Comparison of ENCODE assay signal across 14 cellular contexts in the genomic region with DNA sequence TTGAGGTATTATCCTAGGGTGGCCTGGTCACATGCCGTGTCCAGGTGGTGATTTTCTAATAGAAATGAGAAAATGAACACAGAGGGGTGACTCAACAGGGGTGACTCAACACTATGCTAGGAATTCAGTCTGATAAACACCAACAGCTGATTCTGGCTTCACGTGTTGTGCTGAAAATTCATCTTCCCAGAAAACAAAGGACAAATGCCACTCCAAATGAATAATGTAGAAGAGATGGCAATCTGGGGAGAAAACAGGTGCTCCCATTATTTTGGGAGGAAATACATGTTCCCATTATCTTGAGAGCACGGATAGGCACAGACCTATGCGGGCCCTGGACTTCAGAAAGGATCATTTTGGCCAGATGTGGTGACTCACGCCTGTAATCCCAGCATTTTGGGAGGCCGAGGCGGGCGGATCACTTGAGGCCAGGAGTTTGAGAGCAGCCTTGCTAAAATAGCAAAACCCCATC.
DNase-seq lines count a peak whose midpoint lies in the region; ATAC-seq and TF ChIP-seq lines count a peak whose summit lies in the region.
"Had no signal": no experiment of that assay in that cellular context is flagged by ENCODE, and none has a peak within 500 bp of the region (broad histone marks: within the 10 kb centered on the region; RNA-seq: fewer than 3 reads in every experiment).

No MANE protein-coding gene starts in this region.

- DNase-seq in AG20443 (ENCODE audit: low spot score) (peak; percentile 74), MG63 (peak; percentile 74), cerebellum (ENCODE audit: low spot score) (peak; percentile 18), lung (ENCODE audit: low spot score) (no peak), DMS79 (lab: John Stamatoyannopoulos, UW) (no peak), cortex of kidney (lab: John Stamatoyannopoulos, UW) (no peak)
- no peak for DNase-seq in stimulated activated CD4-positive, alpha-beta T cell treated with anti-CD3 and anti-CD28 coated beads, Interleukin-2, amount 100 ng/mL, for 24 hours
- DNase-seq: endodermal cell, NCI-H1048, right cardiac atrium had no signal

- no peak for TF ChIP-seq CTCF in lung (IDR thresholded peaks at IDR 0.05; ENCODE audit: control extremely low read depth, extremely low read depth)

- no peak overlapping the region for H3K4me3 ChIP-seq in MG63
- H3K4me3 ChIP-seq in lung, result no peak overlapping the region
- H3K4me3 ChIP-seq: BLaER1, GM12878 had no signal

- ATAC-seq in lung (ENCODE audit: insufficient read depth, low FRiP score) (peak; percentile 34), HG03571 (IDR thresholded peaks at IDR 0.05; ENCODE audit: unreplicated experiment) (no peak)
- ATAC-seq: GM12878 had no signal

- H3K36me3 ChIP-seq in MG63 (peaks cover 40% of the 10 kb centered on the region), lung (ENCODE audit: control insufficient read depth in 2 of 2, insufficient read depth in 2 of 2, low read length in 2 of 2) (peaks cover 9 to 11% of the 10 kb centered on the region in 2 donors)

- H3K4me1 ChIP-seq in lung (ENCODE audit: control insufficient read depth in 2 of 2, insufficient read depth in 2 of 2, low read length in 2 of 2), result peaks cover 0 to 8% of the 10 kb centered on the region in 2 donors
- H3K4me1 ChIP-seq: BLaER1 had no signal

- H3K9me3 ChIP-seq in MG63 (no peaks in the 10 kb centered on the region), lung (ENCODE audit: control insufficient read depth in 2 of 2, insufficient read depth in 1 of 2, low read length in 1 of 2) (peaks cover 0 to 1% of the 10 kb centered on the region in 2 donors)
- H3K9me3 ChIP-seq: BLaER1 had no signal

- WGBS in lung, 2 donors, result 89 to 90% methylated on average over 8 of the region's 8 CpGs

- H3K27me3 ChIP-seq in MG63, result no peaks in the 10 kb centered on the region
- H3K27me3 ChIP-seq in lung (ENCODE audit: control insufficient read depth, insufficient read depth), result no peaks in the 10 kb centered on the region
- H3K27me3 ChIP-seq: BLaER1 had no signal

- peak overlapping the region; percentile 14 to 53 for H3K27ac ChIP-seq in lung (ENCODE audit: low read depth in 1 of 2, low read length in 1 of 2)
- H3K27ac ChIP-seq: BLaER1, VCaP had no signal

Comparison
In these comparisons a context has a peak if more than half of its experiments do, and no peak if none do; other contexts are left out.
1. DNase-seq: peak in AG20443 (single experiment), MG63 (single experiment) and cerebellum (single experiment); none in lung (single experiment), stimulated activated CD4-positive, alpha-beta T cell treated with anti-CD3 and anti-CD28 coated beads, Interleukin-2, amount 100 ng/mL, for 24 hours (0 of 2), DMS79 (single experiment) and cortex of kidney (single experiment).